ENCODE assay signal across 8 cellular contexts in the genomic region with DNA sequence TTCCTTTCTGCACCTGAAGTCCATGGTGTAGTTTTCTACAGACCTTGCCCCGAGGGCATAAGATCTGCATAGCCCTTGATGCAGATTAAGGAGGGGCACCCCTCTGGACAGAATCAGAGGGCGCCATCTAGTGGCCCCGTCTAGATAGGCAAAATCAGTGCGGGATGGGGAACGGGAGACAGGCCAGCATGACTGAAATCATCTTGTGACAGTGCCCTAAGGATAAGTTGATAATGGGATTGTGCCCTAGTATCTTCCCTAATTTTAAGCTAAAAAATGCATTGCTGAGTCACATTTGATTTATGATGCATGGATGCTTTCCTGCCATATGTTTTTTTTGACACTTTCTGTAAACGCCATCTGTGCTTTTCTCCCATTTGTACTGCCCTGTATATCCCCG. TPM values are rescaled to one million over a fixed set of nuclear protein-coding genes. Genes with fewer than 3 reads are reported as not detected.
DNase-seq lines count a peak whose midpoint lies in the region; ATAC-seq and TF ChIP-seq lines count a peak whose summit lies in the region.

No MANE protein-coding gene starts in this region.

- no peak overlapping the region for H3K4me3 Mint-ChIP-seq in CD8-positive, alpha-beta T cell

- peaks cover 14% of the 10 kb centered on the region for H3K36me3 ChIP-seq in CD8-positive, alpha-beta T cell (ENCODE audit: insufficient read depth, low read length)
- peaks cover 27 to 95% (median 77%) of the 10 kb centered on the region in 4 donors for H3K36me3 ChIP-seq in esophagus muscularis mucosa
- no peaks in the 10 kb centered on the region for H3K36me3 ChIP-seq in neural cell (ENCODE audit: insufficient read depth, low read length)
- peaks cover 73% of the 10 kb centered on the region for H3K36me3 ChIP-seq in suprapubic skin

- H3K4me2 ChIP-seq in neural cell (ENCODE audit: low read length), result no peak overlapping the region

- peak; percentile 82 for TF ChIP-seq CTCF in CD8-positive, alpha-beta T cell (IDR thresholded peaks at IDR 0.05)
- TF ChIP-seq CTCF in HL-60 (IDR thresholded peaks at IDR 0.05; ENCODE audit: insufficient read depth, low read length) (peak; percentile 56), esophagus muscularis mucosa (IDR thresholded peaks at IDR 0.05) (peak; percentile 55 to 76 (median 61)), neural cell (IDR thresholded peaks at IDR 0.05; ENCODE audit: poor library complexity, severe bottlenecking) (peak; percentile 48), suprapubic skin (IDR thresholded peaks at IDR 0.05) (peak; percentile 44 to 63)

- intact Hi-C loops in CD8-positive, alpha-beta T cell (cut with DNase I, micrococcal nuclease), result loop anchor here in 1 of 2 experiments (5.0 kb wide), 1 partner anchor 174 kb away; a partner anchor contains a TSS
- intact Hi-C loops in esophagus muscularis mucosa (cut with DNase I), result loop anchor here (10.0 kb wide), 1 partner anchor 111 kb away; no protein-coding TSS in a partner anchor

- H4K20me1 ChIP-seq in neural cell (ENCODE audit: insufficient read depth), result no peaks in the 10 kb centered on the region

- H3K79me2 ChIP-seq in neural cell (replicated peaks; ENCODE audit: insufficient read depth, low read length), result no peaks in the 10 kb centered on the region

- DNase-seq in CD8-positive, alpha-beta T cell, result peak; percentile 37 to 79 (median 65)
- DNase-seq in HL-60 (ENCODE audit: low read depth in 1 of 2, low spot score in 1 of 2) (peak; percentile 57 to 58), NOMO-1 treated with DMSO at 0.1 percent for 48 hours (lab: John Stamatoyannopoulos, UW; ENCODE audit: unreplicated experiment) (peak; percentile 4), activated T-cell treated with anti-CD3 and anti-CD28 coated beads for 48 hours (ENCODE audit: low read depth) (peak; percentile 67), esophagus muscularis mucosa (ENCODE audit: extremely low spot score) (no peak), suprapubic skin (ENCODE audit: low spot score in 2 of 2) (no peak)

- POLR2A ChIA-PET in CD8-positive, alpha-beta T cell (lab: Charles Lee), result interaction anchor here (0.6 to 0.8 kb wide), 3 partner anchors 16 to 154 kb away, joined by 3 read pairs; no protein-coding TSS in a partner anchor

- H3K27ac Mint-ChIP-seq in CD8-positive, alpha-beta T cell, result no peak overlapping the region

- no peak overlapping the region for H3K9ac ChIP-seq in neural cell (ENCODE audit: low read length)

- H3K9me3 ChIP-seq in CD8-positive, alpha-beta T cell (ENCODE audit: low read length), result no peaks in the 10 kb centered on the region
- H3K9me3 ChIP-seq in esophagus muscularis mucosa, result no peaks in the 10 kb centered on the region
- H3K9me3 ChIP-seq in neural cell (ENCODE audit: low read length), result no peaks in the 10 kb centered on the region
- H3K9me3 ChIP-seq in suprapubic skin, result no peaks in the 10 kb centered on the region

- TF ChIP-seq POLR2A in esophagus muscularis mucosa (IDR thresholded peaks at IDR 0.05; ENCODE audit: low read depth) (no peak), suprapubic skin (IDR thresholded peaks at IDR 0.05) (no peak)

- no peaks in the 10 kb centered on the region for H3K9me2 ChIP-seq in neural cell (ENCODE audit: insufficient read depth, low read length)

- TF ChIP-seq EP300 in esophagus muscularis mucosa (IDR thresholded peaks at IDR 0.05) (no peak), neural cell (conservative IDR thresholded peaks at IDR 0.05; ENCODE audit: poor library complexity, severe bottlenecking) (no peak), suprapubic skin (IDR thresholded peaks at IDR 0.05) (no peak)

- H3K4me3 ChIP-seq in CD8-positive, alpha-beta T cell (ENCODE audit: low read depth, low read length), result no peak overlapping the region
- H3K4me3 ChIP-seq in HL-60 (replicated peaks; ENCODE audit: insufficient read depth, low read length) (no peak overlapping the region), esophagus muscularis mucosa (no peak overlapping the region), neural cell (ENCODE audit: low read length) (no peak overlapping the region), suprapubic skin (no peak overlapping the region)

- peaks cover 19% of the 10 kb centered on the region for H3K4me1 ChIP-seq in CD8-positive, alpha-beta T cell (ENCODE audit: insufficient read depth, low read length)
- no peaks in the 10 kb centered on the region for H3K4me1 ChIP-seq in esophagus muscularis mucosa
- H3K4me1 ChIP-seq in suprapubic skin, result no peaks in the 10 kb centered on the region

- H3K9me3 Mint-ChIP-seq in CD8-positive, alpha-beta T cell, result no peaks in the 10 kb centered on the region

- 39% methylated on average over 7 of the region's 7 CpGs for WGBS in esophagus muscularis mucosa
- WGBS in suprapubic skin, result 34% methylated on average over 7 of the region's 7 CpGs

- peaks cover 40% of the 10 kb centered on the region for H3K36me3 Mint-ChIP-seq in CD8-positive, alpha-beta T cell

- H3K4me1 Mint-ChIP-seq in CD8-positive, alpha-beta T cell (ENCODE audit: low read depth), result peaks cover 19% of the 10 kb centered on the region

- no peaks in the 10 kb centered on the region for H3F3A ChIP-seq in neural cell (ENCODE audit: insufficient read depth, low read length, poor library complexity, severe bottlenecking)

- no peak overlapping the region for H3K27ac ChIP-seq in CD8-positive, alpha-beta T cell (ENCODE audit: low read depth, low read length)
- no peak overlapping the region for H3K27ac ChIP-seq in HL-60 (replicated peaks)
- no peak overlapping the region for H3K27ac ChIP-seq in esophagus muscularis mucosa (replicated peaks in 1 of 4)
- H3K27ac ChIP-seq in neural cell (ENCODE audit: low read length), result no peak overlapping the region
- H3K27ac ChIP-seq in suprapubic skin, result no peak overlapping the region

- ATAC-seq in CD8-positive, alpha-beta T cell, result no peak
- ATAC-seq in HG03025 (IDR thresholded peaks at IDR 0.05; ENCODE audit: low FRiP score, unreplicated experiment), result no peak

- no peak for TF ChIP-seq RAD21 in neural cell (conservative IDR thresholded peaks at IDR 0.05)

- CTCF ChIA-PET in CD8-positive, alpha-beta T cell (lab: Charles Lee), result interaction anchor here (0.7 to 2.5 kb wide), 31 partner anchors 7 to 826 kb away, joined by 3 to 21 read pairs (median 5); a partner anchor contains a TSS

- no peaks in the 10 kb centered on the region for H3K27me3 ChIP-seq in CD8-positive, alpha-beta T cell (ENCODE audit: insufficient read depth, low read length)
- H3K27me3 ChIP-seq in HL-60 (ENCODE audit: insufficient read depth, poor library complexity, severe bottlenecking) (no peaks in the 10 kb centered on the region), esophagus muscularis mucosa (no peaks in the 10 kb centered on the region), neural cell (ENCODE audit: insufficient read depth, low read depth, low read length) (no peaks in the 10 kb centered on the region), suprapubic skin (no peaks in the 10 kb centered on the region)

- H2AFZ ChIP-seq in neural cell (ENCODE audit: low read depth, low read length), result no peak overlapping the region

- no peaks in the 10 kb centered on the region for H3K27me3 Mint-ChIP-seq in CD8-positive, alpha-beta T cell (ENCODE audit: low read depth)

TF ChIP-seq in neural cell, 6 proteins besides CTCF, POLR2A, EP300 and RAD21:
- TF ChIP-seq MXI1 (conservative IDR thresholded peaks at IDR 0.05; ENCODE audit: poor library complexity, severe bottlenecking) (no peak), SMC3 (conservative IDR thresholded peaks at IDR 0.05; ENCODE audit: poor library complexity) (no peak), EZH2 (IDR thresholded peaks at IDR 0.05; ENCODE audit: borderline replicate concordance, insufficient read depth, low read length, poor library complexity, severe bottlenecking) (no peak), TAF1 (IDR thresholded peaks at IDR 0.05; ENCODE audit: low read depth) (no peak), POLR2AphosphoS5 (IDR thresholded peaks at IDR 0.05) (no peak)
- TF ChIP-seq, protein P1, sequence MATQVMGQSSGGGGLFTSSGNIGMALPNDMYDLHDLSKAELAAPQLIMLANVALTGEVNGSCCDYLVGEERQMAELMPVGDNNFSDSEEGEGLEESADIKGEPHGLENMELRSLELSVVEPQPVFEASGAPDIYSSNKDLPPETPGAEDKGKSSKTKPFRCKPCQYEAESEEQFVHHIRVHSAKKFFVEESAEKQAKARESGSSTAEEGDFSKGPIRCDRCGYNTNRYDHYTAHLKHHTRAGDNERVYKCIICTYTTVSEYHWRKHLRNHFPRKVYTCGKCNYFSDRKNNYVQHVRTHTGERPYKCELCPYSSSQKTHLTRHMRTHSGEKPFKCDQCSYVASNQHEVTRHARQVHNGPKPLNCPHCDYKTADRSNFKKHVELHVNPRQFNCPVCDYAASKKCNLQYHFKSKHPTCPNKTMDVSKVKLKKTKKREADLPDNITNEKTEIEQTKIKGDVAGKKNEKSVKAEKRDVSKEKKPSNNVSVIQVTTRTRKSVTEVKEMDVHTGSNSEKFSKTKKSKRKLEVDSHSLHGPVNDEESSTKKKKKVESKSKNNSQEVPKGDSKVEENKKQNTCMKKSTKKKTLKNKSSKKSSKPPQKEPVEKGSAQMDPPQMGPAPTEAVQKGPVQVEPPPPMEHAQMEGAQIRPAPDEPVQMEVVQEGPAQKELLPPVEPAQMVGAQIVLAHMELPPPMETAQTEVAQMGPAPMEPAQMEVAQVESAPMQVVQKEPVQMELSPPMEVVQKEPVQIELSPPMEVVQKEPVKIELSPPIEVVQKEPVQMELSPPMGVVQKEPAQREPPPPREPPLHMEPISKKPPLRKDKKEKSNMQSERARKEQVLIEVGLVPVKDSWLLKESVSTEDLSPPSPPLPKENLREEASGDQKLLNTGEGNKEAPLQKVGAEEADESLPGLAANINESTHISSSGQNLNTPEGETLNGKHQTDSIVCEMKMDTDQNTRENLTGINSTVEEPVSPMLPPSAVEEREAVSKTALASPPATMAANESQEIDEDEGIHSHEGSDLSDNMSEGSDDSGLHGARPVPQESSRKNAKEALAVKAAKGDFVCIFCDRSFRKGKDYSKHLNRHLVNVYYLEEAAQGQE (IDR thresholded peaks at IDR 0.05; ENCODE audit: borderline replicate concordance), result no peak

RNA-seq across cellular contexts. Expression of a gene that starts 19.1 kb away (rescaled TPM):
- 10 to 100 TPM; 84.8 to 87.0 TPM for total RNA-seq in CD8-positive, alpha-beta T cell
- total RNA-seq in esophagus muscularis mucosa, result 100 to 1,000 TPM; 121 to 313 (median 212) TPM
- 113 and 124 TPM in 2 replicates for polyA plus RNA-seq in neural cell
- polyA minus RNA-seq in neural cell, result 137 and 144 TPM in 2 replicates
- 100 to 1,000 TPM in 3 of 4 donors, 10 to 100 TPM in 1; 75.8 to 219 (median 180) TPM for total RNA-seq in suprapubic skin

RNA-seq across cellular contexts. Expression of a gene that starts 58.3 kb away (rescaled TPM):
- 1 to 10 TPM; 6.1 to 6.5 TPM for total RNA-seq in CD8-positive, alpha-beta T cell
- total RNA-seq in esophagus muscularis mucosa, result 10 to 100 TPM in 3 of 4 donors, 1 to 10 TPM in 1; 8.6 to 14.8 (median 12.5) TPM
- 47.5 and 75.2 TPM in 2 replicates for polyA plus RNA-seq in neural cell
- polyA minus RNA-seq in neural cell, result 19.7 and 23.5 TPM in 2 replicates
- 10 to 100 TPM in 3 of 4 donors, 1 to 10 TPM in 1; 5.9 to 20.3 (median 14.7) TPM for total RNA-seq in suprapubic skin

Comparison
In these comparisons a context has a peak if more than half of its experiments do, and no peak if none do; other contexts are left out.
1. DNase-seq: peak in CD8-positive, alpha-beta T cell (7 of 7), HL-60 (2 of 2), NOMO-1 treated with DMSO at 0.1 percent for 48 hours (single experiment) and activated T-cell treated with anti-CD3 and anti-CD28 coated beads for 48 hours (single experiment); none in esophagus muscularis mucosa (single experiment) and suprapubic skin (0 of 2).
2. Peak in every context shown above with its lines, with median percentiles within 50 percentile points of each other: CTCF ChIP-seq.